9 cellular contexts compared by ENCODE assay signal in the genomic region with DNA sequence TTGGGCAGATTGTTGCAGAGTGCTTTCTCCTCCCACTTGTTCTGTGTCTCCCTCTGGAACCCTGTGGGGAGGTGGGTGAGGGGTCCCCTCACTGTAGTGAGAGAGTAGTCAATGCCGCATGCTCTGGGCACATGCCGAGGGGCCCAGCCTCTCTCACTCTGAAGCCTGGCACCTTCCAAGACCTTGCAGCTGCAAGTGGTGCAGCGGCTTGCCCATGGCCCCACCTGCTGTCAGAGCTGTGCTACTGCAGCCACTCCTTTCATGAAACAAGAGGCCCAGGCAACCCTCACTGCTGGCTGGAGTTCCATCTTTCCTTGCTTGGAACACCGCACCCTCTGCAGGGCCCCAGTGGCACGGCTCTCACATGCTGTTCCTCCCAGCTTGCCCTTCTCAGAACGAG. TPM values are rescaled to one million over a fixed set of nuclear protein-coding genes. Genes with fewer than 3 reads are reported as not detected.
DNase-seq lines count a peak whose midpoint lies in the region; ATAC-seq, FAIRE-seq and TF ChIP-seq lines count a peak whose summit lies in the region.
"Had no signal": no experiment of that assay in that cellular context is flagged by ENCODE, and none has a peak within 500 bp of the region (broad histone marks: within the 10 kb centered on the region; RNA-seq: fewer than 3 reads in every experiment).

No MANE protein-coding gene starts in this region.

- no peak overlapping the region for H3K27ac ChIP-seq in K562 (ENCODE audit: extremely low read depth, low read depth, low read length)
- H3K27ac ChIP-seq: skin epidermis had no signal

- peak; percentile 94 for ATAC-seq in Right ventricle myocardium inferior
- no peak for ATAC-seq in K562
- ATAC-seq in HG03045 (IDR thresholded peaks at IDR 0.05; ENCODE audit: unreplicated experiment), result no peak
- no peak for ATAC-seq in GM18519 (IDR thresholded peaks at IDR 0.05; ENCODE audit: low FRiP score, unreplicated experiment)

- POLR2A ChIA-PET in K562 (lab: Yijun Ruan, JAX), result no interaction called here

- no TSS peak for BruUV-seq in K562 (replicated peaks; lab: Mats Ljungman, UMichigan)

- no peaks in the 10 kb centered on the region for H3K36me3 ChIP-seq in K562 (ENCODE audit: control insufficient read depth, insufficient read depth, low read length)

- peaks cover 0 to 5% of the 10 kb centered on the region in 2 experiments; a peak in 1 of 5 replicates for H3K4me1 ChIP-seq in K562 (replicated peaks in 1 of 2; ENCODE audit: control insufficient read depth in 2 of 2, insufficient read depth in 2 of 2, low read length in 2 of 2)

- no peak overlapping the region for H3K4me3 ChIP-seq in K562
- H3K4me3 ChIP-seq: skin epidermis had no signal

- peaks cover 8 to 37% of the 10 kb centered on the region in 2 experiments; a peak in 3 of 5 replicates for H3K27me3 ChIP-seq in K562 (ENCODE audit: control insufficient read depth in 2 of 2, insufficient read depth in 2 of 2, low read length in 2 of 2)

- no peaks in the 10 kb centered on the region for H4K20me1 ChIP-seq in K562 (replicated peaks; ENCODE audit: control insufficient read depth, insufficient read depth, low read length)

- no peak overlapping the region for H3K4me2 ChIP-seq in K562 (ENCODE audit: insufficient read depth, low read length)

- TF ChIP-seq EP300 in K562 (IDR thresholded peaks at IDR 0.05; ENCODE audit: low read length), result no peak

- CTCF ChIA-PET in K562 (lab: Yijun Ruan, JAX; ENCODE audit: low intra/inter-chr PET ratio), result no interaction called here

- H2AFZ ChIP-seq in K562 (ENCODE audit: low read depth, low read length), result no peak overlapping the region

- H3K9me1 ChIP-seq in K562 (ENCODE audit: control insufficient read depth, insufficient read depth, low read length), result no peaks in the 10 kb centered on the region

- TF ChIP-seq POLR2A in K562 (conservative IDR thresholded peaks at IDR 0.05), result no peak

- H3K9ac ChIP-seq in K562 (ENCODE audit: insufficient read depth in 1 of 2, low read depth in 2 of 2, low read length in 2 of 2), result no peak overlapping the region

- peaks cover 2% of the 10 kb centered on the region; the same call in 1 of the 2 replicates for H3K9me3 ChIP-seq in K562 (replicated peaks; ENCODE audit: control insufficient read depth, insufficient read depth, low read depth, low read length)

- DNase-seq in Right ventricle myocardium inferior (ENCODE audit: missing footprints), result no peak
- no peak for DNase-seq in cardiac septum (ENCODE audit: low spot score)
- peak; percentile 40 for DNase-seq in T1000 (lab: John Stamatoyannopoulos, UW)
- DNase-seq in K562 (ENCODE audit: extremely low read depth in 1 of 4, low spot score in 3 of 4), result peak; percentile 26 to 49 (median 48)
- peak; percentile 89 for DNase-seq in iPS-NIHi11 (ENCODE audit: low spot score)
- peak; percentile 38 to 55 for DNase-seq in stimulated activated CD4-positive, alpha-beta T cell treated with anti-CD3 and anti-CD28 coated beads, Interleukin-12 subunit alpha, Interleukin-12 subunit beta, amount 100 ng/mL, for 24 hours (ENCODE audit: low read depth in 2 of 2)

- TF ChIP-seq RAD21 in K562 (CRISPR knock-in tag; conservative IDR thresholded peaks at IDR 0.05 in 1 of 2, IDR thresholded peaks at IDR 0.05 in 1 of 2), result peak in 1 of 2 experiments; percentile 46; a peak in 2 of 4 replicates

- intact Hi-C loops in Right ventricle myocardium inferior (cut with DNase I), result loop anchor here (2.0 kb wide), 1 partner anchor 42 kb away; no protein-coding TSS in a partner anchor
- intact Hi-C loops in cardiac septum (cut with DNase I), result loop anchor here (5.0 kb wide), 2 partner anchors 101 to 366 kb away; no protein-coding TSS in a partner anchor
- intact Hi-C loops in K562 (cut with micrococcal nuclease), result no loop called here

- peak; percentile 55 to 67 (median 58) for TF ChIP-seq CTCF in K562 (IDR thresholded peaks at IDR 0.05 in 2 of 3, conservative IDR thresholded peaks at IDR 0.05 in 1 of 3; ENCODE audit: insufficient read depth in 2 of 3, low read depth in 1 of 3, low read length in 3 of 3)

- in situ Hi-C loops in K562 (cut with MboI), result no loop called here

- no peak for FAIRE-seq in K562 (lab: Jason Lieb, UNC)

- 6% methylated on average over 6 of the region's 6 CpGs for WGBS in K562 (ENCODE audit: insufficient coverage, low coverage, missing lambda C conversion rate)

- no peaks in the 10 kb centered on the region for H3K79me2 ChIP-seq in K562 (ENCODE audit: control insufficient read depth, insufficient read depth, low read length)

TF ChIP-seq in K562, 482 proteins besides CTCF, POLR2A, EP300 and RAD21:
- TF ChIP-seq NCOA4 (IDR thresholded peaks at IDR 0.05; ENCODE audit: partially characterized antibody) (no peak), STAG1 (CRISPR knock-in tag; IDR thresholded peaks at IDR 0.05; ENCODE audit: borderline replicate concordance) (peak; percentile 11; the same call in 1 of the 2 replicates), PRMT5 (CRISPR knock-in tag; IDR thresholded peaks at IDR 0.05) (no peak), FOXA1 (IDR thresholded peaks at IDR 0.05; ENCODE audit: borderline replicate concordance) (no peak), GTF2F1 (IDR thresholded peaks at IDR 0.05; ENCODE audit: low read depth, low read length) (no peak), MTA3 (IDR thresholded peaks at IDR 0.05; ENCODE audit: borderline replicate concordance) (no peak), RBM39 (optimal IDR thresholded peaks at IDR 0.05; ENCODE audit: low read depth, low read length) (no peak), TCF3 (CRISPR knock-in tag; IDR thresholded peaks at IDR 0.05) (no peak), FOXP1 (CRISPR knock-in tag; IDR thresholded peaks at IDR 0.05) (no peak), ZNF780A (CRISPR knock-in tag; IDR thresholded peaks at IDR 0.05) (no peak), SMC3 (conservative IDR thresholded peaks at IDR 0.05; ENCODE audit: insufficient read depth, low read depth, low read length) (0 out of 2 replicates have a peak, but pooled peaks have one; percentile 31), ZNF347 (CRISPR knock-in tag; IDR thresholded peaks at IDR 0.05; ENCODE audit: low read depth) (no peak)
- TF ChIP-seq, protein P1, sequence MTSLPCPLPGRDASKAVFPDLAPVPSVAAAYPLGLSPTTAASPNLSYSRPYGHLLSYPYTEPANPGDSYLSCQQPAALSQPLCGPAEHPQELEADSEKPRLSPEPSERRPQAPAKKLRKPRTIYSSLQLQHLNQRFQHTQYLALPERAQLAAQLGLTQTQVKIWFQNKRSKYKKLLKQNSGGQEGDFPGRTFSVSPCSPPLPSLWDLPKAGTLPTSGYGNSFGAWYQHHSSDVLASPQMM (CRISPR knock-in tag; IDR thresholded peaks at IDR 0.05), result no peak
- TF ChIP-seq, protein P2, sequence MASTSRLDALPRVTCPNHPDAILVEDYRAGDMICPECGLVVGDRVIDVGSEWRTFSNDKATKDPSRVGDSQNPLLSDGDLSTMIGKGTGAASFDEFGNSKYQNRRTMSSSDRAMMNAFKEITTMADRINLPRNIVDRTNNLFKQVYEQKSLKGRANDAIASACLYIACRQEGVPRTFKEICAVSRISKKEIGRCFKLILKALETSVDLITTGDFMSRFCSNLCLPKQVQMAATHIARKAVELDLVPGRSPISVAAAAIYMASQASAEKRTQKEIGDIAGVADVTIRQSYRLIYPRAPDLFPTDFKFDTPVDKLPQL (IDR thresholded peaks at IDR 0.05; ENCODE audit: extremely low read depth, insufficient read length), result no peak

RNA-seq across cellular contexts. Expression of a gene that starts 58.4 kb away (rescaled TPM):
- total RNA-seq in Right ventricle myocardium inferior, result 228 TPM
- 140 TPM for total RNA-seq in cardiac septum
- total RNA-seq in K562 (2011; cell fraction: chromatin; rRNA removed; ENCODE audit: low replicate concordance), result 0.32 and 1.5 TPM in 2 replicates
- total RNA-seq in K562 (2011; cell fraction: nucleolus; rRNA removed), result 1.7 and 3.8 TPM in 2 replicates
- total RNA-seq in K562 (2011; cell fraction: nucleoplasm; rRNA removed), result 1.2 and 1.4 TPM in 2 replicates
- 0.14 and 0.53 TPM in 2 replicates for total RNA-seq in K562 (2014; rRNA removed)
- total RNA-seq in K562 (2014; rRNA removed; fragmentation: Illumina TruSeq; extraction: Trizol), result 0.13 TPM in 1 of 2 replicates, not detected in the other
- 0.04 and 0.14 TPM in 2 replicates for total RNA-seq in K562 (2015; rRNA removed; fragmentation: Illumina TruSeq; extraction: Trizol)
- total RNA-seq in K562 (2021), result 1.2 and 1.3 TPM in 2 replicates
- 0.10 and 0.39 TPM in 2 replicates for polyA plus RNA-seq in K562 (2011; rRNA removed)
- polyA plus RNA-seq in K562 (2011; cell fraction: cytosol; rRNA removed), result 0.21 and 0.48 TPM in 2 replicates
- 3.8 and 4.4 TPM in 2 replicates for polyA plus RNA-seq in K562 (2011; cell fraction: nucleus; rRNA removed)
- polyA plus RNA-seq in K562 (2012), result 0.57 and 1.5 TPM in 2 replicates
- 0.07 and 0.21 TPM in 2 replicates for polyA plus RNA-seq in K562 (2014; fragmentation: Illumina TruSeq; extraction: Trizol)
- not detected for polyA plus RNA-seq in K562 (2014; fragmentation: Nextera tagmentation; extraction: Ambion mirVana)
- 0.50 and 0.76 TPM in 2 replicates for polyA plus RNA-seq in K562 (2014; rRNA removed)
- not detected in 2 replicates for polyA minus RNA-seq in K562 (2011; rRNA and poly(A)+ RNA removed)
- polyA minus RNA-seq in K562 (2011; cell fraction: cytosol; rRNA and poly(A)+ RNA removed), result 1.5 TPM in 1 of 2 replicates, not detected in the other
- 0.40 and 1.2 TPM in 2 replicates for polyA minus RNA-seq in K562 (2011; cell fraction: nucleus; rRNA and poly(A)+ RNA removed)

Comparison
In these comparisons a context has a peak if more than half of its experiments do, and no peak if none do; other contexts are left out.
1. DNase-seq: peak in T1000 (single experiment), K562 (4 of 4), iPS-NIHi11 (single experiment) and stimulated activated CD4-positive, alpha-beta T cell treated with anti-CD3 and anti-CD28 coated beads, Interleukin-12 subunit alpha, Interleukin-12 subunit beta, amount 100 ng/mL, for 24 hours (2 of 2); none in Right ventricle myocardium inferior (single experiment) and cardiac septum (single experiment).
2. RNA of a gene that starts 58.4 kb away (total RNA-seq): 228 TPM in Right ventricle myocardium inferior (single experiment) and 140 TPM in cardiac septum (single experiment); 0.04 to 3.8 TPM in K562; every median in the first group is over 10 times any median in the second.